In genomic region chr3:184018424-184018973, GRCh38 we compare ENCODE assay signal across 1 cellular context.
TF ChIP-seq lines count a peak whose summit lies in the region.

No MANE protein-coding gene starts in this region.

TF ChIP-seq in HepG2, 621 proteins besides CTCF, POLR2A, EP300 and RAD21:
- TF ChIP-seq SETDB1 (CRISPR knock-in tag; IDR thresholded peaks at IDR 0.05; ENCODE audit: borderline replicate concordance) (no peak), ZNF431 (CRISPR knock-in tag; IDR thresholded peaks at IDR 0.05; ENCODE audit: borderline replicate concordance, low read depth) (0 out of 2 replicates have a peak, but pooled peaks have one; percentile 1), ARHGAP35 (CRISPR knock-in tag; IDR thresholded peaks at IDR 0.05; ENCODE audit: borderline replicate concordance) (no peak), ZNF83 (CRISPR knock-in tag; IDR thresholded peaks at IDR 0.05; ENCODE audit: borderline replicate concordance) (no peak), FOXC1 (CRISPR knock-in tag; IDR thresholded peaks at IDR 0.05; ENCODE audit: borderline replicate concordance) (no peak), ZNF660 (CRISPR knock-in tag; IDR thresholded peaks at IDR 0.05; ENCODE audit: borderline replicate concordance, low read depth) (no peak), ZNF414 (CRISPR knock-in tag; IDR thresholded peaks at IDR 0.05) (no peak), ZNF121 (CRISPR knock-in tag; IDR thresholded peaks at IDR 0.05) (peak; percentile 43; the same call in 1 of the 2 replicates), ZSCAN9 (CRISPR knock-in tag; IDR thresholded peaks at IDR 0.05; ENCODE audit: borderline replicate concordance) (no peak), REST (IDR thresholded peaks at IDR 0.05; ENCODE audit: borderline replicate concordance in 1 of 2, low read depth in 1 of 2, low read length in 2 of 2) (no peak), ZFYVE20 (CRISPR knock-in tag; IDR thresholded peaks at IDR 0.05; ENCODE audit: borderline replicate concordance, low read depth) (no peak), GFI1 (CRISPR knock-in tag; IDR thresholded peaks at IDR 0.05; ENCODE audit: borderline replicate concordance) (0 out of 2 replicates have a peak, but pooled peaks have one; percentile 11), SRSF1 (optimal IDR thresholded peaks at IDR 0.05; ENCODE audit: low read depth, low read length) (no peak), TCF12 (IDR thresholded peaks at IDR 0.05) (no peak), TCF12 (CRISPR knock-in tag; IDR thresholded peaks at IDR 0.05) (no peak), ZNF567 (CRISPR knock-in tag; IDR thresholded peaks at IDR 0.05; ENCODE audit: borderline replicate concordance) (no peak), ISL2 (CRISPR knock-in tag; IDR thresholded peaks at IDR 0.05) (no peak), ZMYM2 (CRISPR knock-in tag; IDR thresholded peaks at IDR 0.05) (0 out of 2 replicates have a peak, but pooled peaks have one; percentile 6), ZNF367 (CRISPR knock-in tag; IDR thresholded peaks at IDR 0.05; ENCODE audit: borderline replicate concordance) (no peak), DRAP1 (CRISPR knock-in tag; IDR thresholded peaks at IDR 0.05) (no peak), MXI1 (IDR thresholded peaks at IDR 0.05; ENCODE audit: borderline replicate concordance, low read depth, low read length) (no peak), JUNB (CRISPR knock-in tag; IDR thresholded peaks at IDR 0.05; ENCODE audit: borderline replicate concordance) (no peak), ZNF280B (CRISPR knock-in tag; IDR thresholded peaks at IDR 0.05; ENCODE audit: borderline replicate concordance) (no peak), SAFB2 (CRISPR knock-in tag; IDR thresholded peaks at IDR 0.05; ENCODE audit: borderline replicate concordance, low read depth) (no peak), HDAC6 (IDR thresholded peaks at IDR 0.05; ENCODE audit: low read depth, low read length) (no peak), YEATS4 (CRISPR knock-in tag; IDR thresholded peaks at IDR 0.05; ENCODE audit: borderline replicate concordance) (no peak), ZNF768 (CRISPR knock-in tag; IDR thresholded peaks at IDR 0.05) (no peak), KDM3A (CRISPR knock-in tag; IDR thresholded peaks at IDR 0.05; ENCODE audit: low read depth) (no peak), NCOR1 (IDR thresholded peaks at IDR 0.05; ENCODE audit: borderline replicate concordance, low read length) (no peak)
